Comparison of ENCODE assay signal across 1 cellular context in genomic region chr15:97961067-97961954, GRCh38.
A peak's percentile ranks its signal among the peaks of the same experiment; 100 is the strongest.
TF ChIP-seq lines count a peak whose summit lies in the region.

No MANE protein-coding gene starts in this region.

TF ChIP-seq in K562, 482 proteins besides CTCF, POLR2A, EP300 and RAD21 (continued from another document and continues in another):
- no peak for TF ChIP-seq MITF (IDR thresholded peaks at IDR 0.05)
- TF ChIP-seq MAFK (IDR thresholded peaks at IDR 0.05; ENCODE audit: low read length), result peak; percentile 24; the same call in 1 of the 2 replicates
- no peak for TF ChIP-seq ETV5 (CRISPR knock-in tag; IDR thresholded peaks at IDR 0.05; ENCODE audit: low read depth)
- TF ChIP-seq BRF2 (IDR thresholded peaks at IDR 0.05; ENCODE audit: borderline replicate concordance, insufficient read depth, insufficient read length), result no peak
- TF ChIP-seq ZKSCAN8 (CRISPR knock-in tag; IDR thresholded peaks at IDR 0.05), result no peak
- TF ChIP-seq U2AF1 (optimal IDR thresholded peaks at IDR 0.05; ENCODE audit: low read depth, low read length), result no peak
- no peak; the same call in 1 of the 2 replicates for TF ChIP-seq SMAD4 (CRISPR knock-in tag; conservative IDR thresholded peaks at IDR 0.05)
- peak; percentile 74 for TF ChIP-seq NFE2 (IDR thresholded peaks at IDR 0.05; ENCODE audit: low read depth)
- TF ChIP-seq SAP30 (IDR thresholded peaks at IDR 0.05; ENCODE audit: borderline replicate concordance, insufficient read depth, low read depth, low read length, poor library complexity, severe bottlenecking), result peak; percentile 41
- no peak for TF ChIP-seq MXI1 (IDR thresholded peaks at IDR 0.05; ENCODE audit: low read depth, low read length)
- no peak for TF ChIP-seq MYC (IDR thresholded peaks at IDR 0.05; ENCODE audit: low read depth, low read length)
- no peak for TF ChIP-seq MYC (CRISPR knock-in tag; IDR thresholded peaks at IDR 0.05; ENCODE audit: borderline replicate concordance, low read depth)
- no peak for TF ChIP-seq CHD1 (IDR thresholded peaks at IDR 0.05; ENCODE audit: low read length)
- no peak for TF ChIP-seq MTF1 (CRISPR knock-in tag; IDR thresholded peaks at IDR 0.05; ENCODE audit: borderline replicate concordance)
- no peak for TF ChIP-seq ZNF609 (CRISPR knock-in tag; IDR thresholded peaks at IDR 0.05; ENCODE audit: borderline replicate concordance)
- no peak for TF ChIP-seq MBD1 (CRISPR knock-in tag; IDR thresholded peaks at IDR 0.05)
- no peak for TF ChIP-seq PPARD (CRISPR knock-in tag; IDR thresholded peaks at IDR 0.05)
- TF ChIP-seq HCFC1 (IDR thresholded peaks at IDR 0.05; ENCODE audit: low read depth, low read length), result no peak
- no peak for TF ChIP-seq SRSF9 (IDR thresholded peaks at IDR 0.05; ENCODE audit: borderline replicate concordance, low read depth, low read length)
- no peak for TF ChIP-seq ETV6 (IDR thresholded peaks at IDR 0.05; ENCODE audit: borderline replicate concordance in 1 of 2, low read depth in 2 of 2, low read length in 1 of 2)
- TF ChIP-seq ETV6 (CRISPR knock-in tag; IDR thresholded peaks at IDR 0.05; ENCODE audit: borderline replicate concordance), result no peak
- no peak for TF ChIP-seq RBM22 (IDR thresholded peaks at IDR 0.05; ENCODE audit: low read depth, low read length, poor library complexity, severe bottlenecking)
- no peak for TF ChIP-seq NELFE (IDR thresholded peaks at IDR 0.05; ENCODE audit: insufficient read depth, insufficient read length)
- TF ChIP-seq JUN (IDR thresholded peaks at IDR 0.05; ENCODE audit: borderline replicate concordance, low read depth, low read length), result no peak
- no peak for TF ChIP-seq JUN (CRISPR knock-in tag; IDR thresholded peaks at IDR 0.05; ENCODE audit: borderline replicate concordance)
- no peak for TF ChIP-seq THAP7 (CRISPR knock-in tag; IDR thresholded peaks at IDR 0.05)
- peak; percentile 77 for TF ChIP-seq ZNF263 (CRISPR knock-in tag; IDR thresholded peaks at IDR 0.05; ENCODE audit: borderline replicate concordance)
- TF ChIP-seq VEZF1 (CRISPR knock-in tag; IDR thresholded peaks at IDR 0.05), result peak; percentile 57
- TF ChIP-seq MTA3 (IDR thresholded peaks at IDR 0.05; ENCODE audit: borderline replicate concordance), result no peak
- no peak for TF ChIP-seq RERE (CRISPR knock-in tag; IDR thresholded peaks at IDR 0.05; ENCODE audit: borderline replicate concordance)
- no peak for TF ChIP-seq ZNF175 (CRISPR knock-in tag; IDR thresholded peaks at IDR 0.05; ENCODE audit: low read depth)
- no peak for TF ChIP-seq NBN (IDR thresholded peaks at IDR 0.05; ENCODE audit: low read depth)
- no peak for TF ChIP-seq GMEB1 (CRISPR knock-in tag; IDR thresholded peaks at IDR 0.05)
- TF ChIP-seq POLR2B (IDR thresholded peaks at IDR 0.05; ENCODE audit: low read depth, partially characterized antibody), result no peak
- TF ChIP-seq MLLT1 (IDR thresholded peaks at IDR 0.05), result no peak
- no peak for TF ChIP-seq ZNF445 (CRISPR knock-in tag; IDR thresholded peaks at IDR 0.05; ENCODE audit: low read depth)
- TF ChIP-seq ZBED1 (IDR thresholded peaks at IDR 0.05), result no peak
- TF ChIP-seq ZNF589 (CRISPR knock-in tag; IDR thresholded peaks at IDR 0.05; ENCODE audit: low read depth), result no peak
- TF ChIP-seq MTA2 (IDR thresholded peaks at IDR 0.05; ENCODE audit: low read depth), result no peak
